1 cellular context compared by ENCODE assay signal in genomic region chr11:6612008-6612815, GRCh38.
TF ChIP-seq lines count a peak whose summit lies in the region.

Gene TAF10, minus strand, starts transcription at chr11:6612216. Its CDS starts 27 bp downstream, at chr11:6612189.

TF ChIP-seq in K562, 482 proteins besides CTCF, POLR2A, EP300 and RAD21 (continued from another document and continues in another):
- TF ChIP-seq, protein P1, sequence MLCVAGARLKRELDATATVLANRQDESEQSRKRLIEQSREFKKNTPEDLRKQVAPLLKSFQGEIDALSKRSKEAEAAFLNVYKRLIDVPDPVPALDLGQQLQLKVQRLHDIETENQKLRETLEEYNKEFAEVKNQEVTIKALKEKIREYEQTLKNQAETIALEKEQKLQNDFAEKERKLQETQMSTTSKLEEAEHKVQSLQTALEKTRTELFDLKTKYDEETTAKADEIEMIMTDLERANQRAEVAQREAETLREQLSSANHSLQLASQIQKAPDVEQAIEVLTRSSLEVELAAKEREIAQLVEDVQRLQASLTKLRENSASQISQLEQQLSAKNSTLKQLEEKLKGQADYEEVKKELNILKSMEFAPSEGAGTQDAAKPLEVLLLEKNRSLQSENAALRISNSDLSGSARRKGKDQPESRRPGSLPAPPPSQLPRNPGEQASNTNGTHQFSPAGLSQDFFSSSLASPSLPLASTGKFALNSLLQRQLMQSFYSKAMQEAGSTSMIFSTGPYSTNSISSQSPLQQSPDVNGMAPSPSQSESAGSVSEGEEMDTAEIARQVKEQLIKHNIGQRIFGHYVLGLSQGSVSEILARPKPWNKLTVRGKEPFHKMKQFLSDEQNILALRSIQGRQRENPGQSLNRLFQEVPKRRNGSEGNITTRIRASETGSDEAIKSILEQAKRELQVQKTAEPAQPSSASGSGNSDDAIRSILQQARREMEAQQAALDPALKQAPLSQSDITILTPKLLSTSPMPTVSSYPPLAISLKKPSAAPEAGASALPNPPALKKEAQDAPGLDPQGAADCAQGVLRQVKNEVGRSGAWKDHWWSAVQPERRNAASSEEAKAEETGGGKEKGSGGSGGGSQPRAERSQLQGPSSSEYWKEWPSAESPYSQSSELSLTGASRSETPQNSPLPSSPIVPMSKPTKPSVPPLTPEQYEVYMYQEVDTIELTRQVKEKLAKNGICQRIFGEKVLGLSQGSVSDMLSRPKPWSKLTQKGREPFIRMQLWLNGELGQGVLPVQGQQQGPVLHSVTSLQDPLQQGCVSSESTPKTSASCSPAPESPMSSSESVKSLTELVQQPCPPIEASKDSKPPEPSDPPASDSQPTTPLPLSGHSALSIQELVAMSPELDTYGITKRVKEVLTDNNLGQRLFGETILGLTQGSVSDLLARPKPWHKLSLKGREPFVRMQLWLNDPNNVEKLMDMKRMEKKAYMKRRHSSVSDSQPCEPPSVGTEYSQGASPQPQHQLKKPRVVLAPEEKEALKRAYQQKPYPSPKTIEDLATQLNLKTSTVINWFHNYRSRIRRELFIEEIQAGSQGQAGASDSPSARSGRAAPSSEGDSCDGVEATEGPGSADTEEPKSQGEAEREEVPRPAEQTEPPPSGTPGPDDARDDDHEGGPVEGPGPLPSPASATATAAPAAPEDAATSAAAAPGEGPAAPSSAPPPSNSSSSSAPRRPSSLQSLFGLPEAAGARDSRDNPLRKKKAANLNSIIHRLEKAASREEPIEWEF (CRISPR knock-in tag; IDR thresholded peaks at IDR 0.05), result no peak
- TF ChIP-seq RBM22 (IDR thresholded peaks at IDR 0.05; ENCODE audit: low read depth, low read length, poor library complexity, severe bottlenecking) (peak; percentile 36), CBX2 (IDR thresholded peaks at IDR 0.05; ENCODE audit: insufficient read depth, low read length, poor library complexity, severe bottlenecking) (no peak), BRCA1 (IDR thresholded peaks at IDR 0.05) (no peak), BRCA1 (CRISPR knock-in tag; IDR thresholded peaks at IDR 0.05) (no peak), BHLHE40 (IDR thresholded peaks at IDR 0.05; ENCODE audit: low read length) (peak; percentile 56; the same call in 1 of the 2 replicates), CCAR2 (IDR thresholded peaks at IDR 0.05; ENCODE audit: low read depth, low read length) (no peak), ZNF197 (CRISPR knock-in tag; IDR thresholded peaks at IDR 0.05; ENCODE audit: low read depth) (no peak), TFAM (CRISPR knock-in tag; conservative IDR thresholded peaks at IDR 0.05) (no peak), PRMT5 (CRISPR knock-in tag; IDR thresholded peaks at IDR 0.05) (no peak), ZNF639 (CRISPR knock-in tag; conservative IDR thresholded peaks at IDR 0.05 in 1 of 2, IDR thresholded peaks at IDR 0.05 in 1 of 2) (peak in 1 of 2 experiments; percentile 91; a peak in 2 of 4 replicates), ZBTB1 (CRISPR knock-in tag; IDR thresholded peaks at IDR 0.05; ENCODE audit: borderline replicate concordance, low read depth) (no peak), TEAD4 (IDR thresholded peaks at IDR 0.05; ENCODE audit: low read length) (no peak), TEAD4 (CRISPR knock-in tag; IDR thresholded peaks at IDR 0.05; ENCODE audit: borderline replicate concordance) (no peak), SREBF2 (CRISPR knock-in tag; IDR thresholded peaks at IDR 0.05) (no peak), EHMT2 (IDR thresholded peaks at IDR 0.05) (no peak), PPARD (CRISPR knock-in tag; IDR thresholded peaks at IDR 0.05) (no peak), JUN (IDR thresholded peaks at IDR 0.05; ENCODE audit: borderline replicate concordance, low read depth, low read length) (peak; percentile 77), JUN (CRISPR knock-in tag; IDR thresholded peaks at IDR 0.05; ENCODE audit: borderline replicate concordance) (peak; percentile 83; the same call in 1 of the 2 replicates), SIN3B (IDR thresholded peaks at IDR 0.05; ENCODE audit: low read depth) (peak; percentile 81), ZNF282 (CRISPR knock-in tag; IDR thresholded peaks at IDR 0.05) (no peak), HDAC2 (IDR thresholded peaks at IDR 0.05) (peak; percentile 46; the same call in 1 of the 2 replicates), RHOXF2B (CRISPR knock-in tag; conservative IDR thresholded peaks at IDR 0.05) (peak; percentile 86; the same call in 1 of the 2 replicates), XRCC3 (IDR thresholded peaks at IDR 0.05) (no peak), TCF7L2 (IDR thresholded peaks at IDR 0.05; ENCODE audit: low read depth, low read length) (no peak), BRD4 (IDR thresholded peaks at IDR 0.05) (no peak; the same call in 1 of the 2 replicates), ETV6 (IDR thresholded peaks at IDR 0.05; ENCODE audit: borderline replicate concordance in 1 of 2, low read depth in 2 of 2, low read length in 1 of 2) (no peak), ETV6 (CRISPR knock-in tag; IDR thresholded peaks at IDR 0.05; ENCODE audit: borderline replicate concordance) (no peak), PTBP1 (IDR thresholded peaks at IDR 0.05; ENCODE audit: low read depth, low read length) (no peak), E2F3 (CRISPR knock-in tag; IDR thresholded peaks at IDR 0.05) (no peak), ZBTB7A (IDR thresholded peaks at IDR 0.05; ENCODE audit: borderline replicate concordance, control insufficient read depth, low read depth, low read length) (peak; percentile 76; the same call in 1 of the 2 replicates), ATF1 (CRISPR knock-in tag; IDR thresholded peaks at IDR 0.05) (peak; percentile 72), ATF1 (tag; IDR thresholded peaks at IDR 0.05) (peak; percentile 96), L3MBTL2 (IDR thresholded peaks at IDR 0.05) (peak; percentile 92), BCL6 (CRISPR knock-in tag; IDR thresholded peaks at IDR 0.05) (no peak), RFX7 (CRISPR knock-in tag; IDR thresholded peaks at IDR 0.05) (no peak), NUFIP1 (IDR thresholded peaks at IDR 0.05; ENCODE audit: partially characterized antibody) (no peak), ZSCAN29 (IDR thresholded peaks at IDR 0.05) (no peak), MGA (IDR thresholded peaks at IDR 0.05) (peak; percentile 88), SRSF3 (IDR thresholded peaks at IDR 0.05; ENCODE audit: insufficient read depth, low read length) (0 out of 2 replicates have a peak, but pooled peaks have one; percentile 3)
- TF ChIP-seq, protein P2, sequence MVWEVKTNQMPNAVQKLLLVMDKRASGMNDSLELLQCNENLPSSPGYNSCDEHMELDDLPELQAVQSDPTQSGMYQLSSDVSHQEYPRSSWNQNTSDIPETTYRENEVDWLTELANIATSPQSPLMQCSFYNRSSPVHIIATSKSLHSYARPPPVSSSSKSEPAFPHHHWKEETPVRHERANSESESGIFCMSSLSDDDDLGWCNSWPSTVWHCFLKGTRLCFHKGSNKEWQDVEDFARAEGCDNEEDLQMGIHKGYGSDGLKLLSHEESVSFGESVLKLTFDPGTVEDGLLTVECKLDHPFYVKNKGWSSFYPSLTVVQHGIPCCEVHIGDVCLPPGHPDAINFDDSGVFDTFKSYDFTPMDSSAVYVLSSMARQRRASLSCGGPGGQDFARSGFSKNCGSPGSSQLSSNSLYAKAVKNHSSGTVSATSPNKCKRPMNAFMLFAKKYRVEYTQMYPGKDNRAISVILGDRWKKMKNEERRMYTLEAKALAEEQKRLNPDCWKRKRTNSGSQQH (CRISPR knock-in tag; IDR thresholded peaks at IDR 0.05), result peak; percentile 81
- TF ChIP-seq, protein P3, sequence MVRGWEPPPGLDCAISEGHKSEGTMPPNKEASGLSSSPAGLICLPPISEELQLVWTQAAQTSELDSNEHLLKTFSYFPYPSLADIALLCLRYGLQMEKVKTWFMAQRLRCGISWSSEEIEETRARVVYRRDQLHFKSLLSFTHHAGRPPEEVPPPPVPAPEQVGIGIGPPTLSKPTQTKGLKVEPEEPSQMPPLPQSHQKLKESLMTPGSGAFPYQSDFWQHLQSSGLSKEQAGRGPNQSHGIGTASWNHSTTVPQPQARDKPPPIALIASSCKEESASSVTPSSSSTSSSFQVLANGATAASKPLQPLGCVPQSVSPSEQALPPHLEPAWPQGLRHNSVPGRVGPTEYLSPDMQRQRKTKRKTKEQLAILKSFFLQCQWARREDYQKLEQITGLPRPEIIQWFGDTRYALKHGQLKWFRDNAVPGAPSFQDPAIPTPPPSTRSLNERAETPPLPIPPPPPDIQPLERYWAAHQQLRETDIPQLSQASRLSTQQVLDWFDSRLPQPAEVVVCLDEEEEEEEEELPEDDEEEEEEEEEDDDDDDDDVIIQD (CRISPR knock-in tag; IDR thresholded peaks at IDR 0.05), result no peak
- TF ChIP-seq, protein P4, sequence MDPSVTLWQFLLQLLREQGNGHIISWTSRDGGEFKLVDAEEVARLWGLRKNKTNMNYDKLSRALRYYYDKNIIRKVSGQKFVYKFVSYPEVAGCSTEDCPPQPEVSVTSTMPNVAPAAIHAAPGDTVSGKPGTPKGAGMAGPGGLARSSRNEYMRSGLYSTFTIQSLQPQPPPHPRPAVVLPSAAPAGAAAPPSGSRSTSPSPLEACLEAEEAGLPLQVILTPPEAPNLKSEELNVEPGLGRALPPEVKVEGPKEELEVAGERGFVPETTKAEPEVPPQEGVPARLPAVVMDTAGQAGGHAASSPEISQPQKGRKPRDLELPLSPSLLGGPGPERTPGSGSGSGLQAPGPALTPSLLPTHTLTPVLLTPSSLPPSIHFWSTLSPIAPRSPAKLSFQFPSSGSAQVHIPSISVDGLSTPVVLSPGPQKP (CRISPR knock-in tag; IDR thresholded peaks at IDR 0.05), result no peak
